ENCODE assay signal across 16 cellular contexts in genomic region chr13:114081761-114082681, GRCh38. TPM values are rescaled to one million over a fixed set of nuclear protein-coding genes. Genes with fewer than 3 reads are reported as not detected.
DNase-seq lines count a peak whose midpoint lies in the region; ATAC-seq and TF ChIP-seq lines count a peak whose summit lies in the region.
"Had no signal": no experiment of that assay in that cellular context is flagged by ENCODE, and none has a peak within 500 bp of the region (broad histone marks: within the 10 kb centered on the region; RNA-seq: fewer than 3 reads in every experiment).

No MANE protein-coding gene starts in this region.

- H4K20me1 ChIP-seq in MM.1S (ENCODE audit: insufficient read depth, low read length) = no peaks in the 10 kb centered on the region

- no peaks in the 10 kb centered on the region for H3K27me3 ChIP-seq in effector memory CD4-positive, alpha-beta T cell (replicated peaks; ENCODE audit: control insufficient read depth, insufficient read depth, low read length, poor library complexity, severe bottlenecking)
- H3K27me3 ChIP-seq in MM.1S (replicated peaks; ENCODE audit: insufficient read depth, low read length) = no peaks in the 10 kb centered on the region

- intact Hi-C loops in left cardiac atrium (cut with DNase I) = no loop called here
- intact Hi-C loops in posterior vena cava (cut with DNase I) = no loop called here

- no peaks in the 10 kb centered on the region for H3F3A ChIP-seq in MM.1S (ENCODE audit: insufficient read depth, low read length)

- no peak for ATAC-seq in left cardiac atrium

- no peak overlapping the region for H3K4me3 ChIP-seq in effector memory CD4-positive, alpha-beta T cell (ENCODE audit: insufficient read depth, low read depth, low read length, poor library complexity, severe bottlenecking)
- H3K4me3 ChIP-seq in MM.1S (ENCODE audit: low read length) = no peak overlapping the region
- H3K4me3 ChIP-seq: coronary artery, esophagus squamous epithelium, lung had no signal

- peaks cover 65% of the 10 kb centered on the region for H3K79me2 ChIP-seq in MM.1S (ENCODE audit: low read length)
- H3K79me2 ChIP-seq: parathyroid adenoma had no signal

- no peak overlapping the region for H3K4me2 ChIP-seq in MM.1S (ENCODE audit: low read depth, low read length)

- H3K27ac ChIP-seq in effector memory CD4-positive, alpha-beta T cell (ENCODE audit: insufficient read depth, low read length, poor library complexity, severe bottlenecking) = no peak overlapping the region
- no peak overlapping the region for H3K27ac ChIP-seq in MM.1S (ENCODE audit: low read length)
- H3K27ac ChIP-seq: coronary artery, esophagus squamous epithelium, parathyroid adenoma had no signal

- DNase-seq in activated CD8-positive, alpha-beta memory T cell treated with anti-CD3 and anti-CD28 coated beads, Interleukin-2, amount 50 U/mL, for 48 hours = peak; percentile 45
- no peak for DNase-seq in activated CD8-positive, alpha-beta memory T cell treated with anti-CD3 and anti-CD28 coated beads, Interleukin-2, amount 50 U/mL, for 4 hours
- DNase-seq in NCI-H1092 (lab: John Stamatoyannopoulos, UW) (peak; percentile 33), left cardiac atrium (peak; percentile 10), posterior vena cava (ENCODE audit: low spot score) (peak; percentile 70), MM.1S (no peak), NCI-H2171 (lab: John Stamatoyannopoulos, UW) (no peak)
- no peak for DNase-seq in effector memory CD4-positive, alpha-beta T cell
- DNase-seq: esophagus squamous epithelium, NCI-H1048, NCI-H526 treated with DMSO at 0.1 percent for 48 hours, T1000, trophoblast cell had no signal

- H3K9me3 ChIP-seq in effector memory CD4-positive, alpha-beta T cell (ENCODE audit: control insufficient read depth, low read length) = no peaks in the 10 kb centered on the region
- H3K9me3 ChIP-seq in MM.1S (replicated peaks; ENCODE audit: insufficient read depth, low read length) = no peaks in the 10 kb centered on the region
- H3K9me3 ChIP-seq: esophagus squamous epithelium had no signal

- H3K9ac ChIP-seq in MM.1S (ENCODE audit: low read length) = no peak overlapping the region
- H3K9ac ChIP-seq: parathyroid adenoma had no signal

- H3K4me1 ChIP-seq in effector memory CD4-positive, alpha-beta T cell (ENCODE audit: control insufficient read depth, insufficient read depth, low read length, poor library complexity, severe bottlenecking) = peaks cover 39% of the 10 kb centered on the region
- no peaks in the 10 kb centered on the region for H3K4me1 ChIP-seq in MM.1S (ENCODE audit: low read length)
- H3K4me1 ChIP-seq: parathyroid adenoma had no signal

- no peak for TF ChIP-seq CTCF in MM.1S (IDR thresholded peaks at IDR 0.05; ENCODE audit: low read length)

- no peak overlapping the region for H2AFZ ChIP-seq in MM.1S (ENCODE audit: low read length)
- H2AFZ ChIP-seq: parathyroid adenoma had no signal

- H3K36me3 ChIP-seq in effector memory CD4-positive, alpha-beta T cell (ENCODE audit: control insufficient read depth, insufficient read depth, low read length) = peaks cover 57% of the 10 kb centered on the region
- no peaks in the 10 kb centered on the region; the same call in 1 of the 2 replicates for H3K36me3 ChIP-seq in MM.1S (replicated peaks; ENCODE audit: insufficient read depth, low read length)
- H3K36me3 ChIP-seq: esophagus squamous epithelium had no signal

- no peaks in the 10 kb centered on the region for H3K9me2 ChIP-seq in MM.1S (replicated peaks; ENCODE audit: insufficient read depth, low read length)

RNA-seq across cellular contexts. Expression of gene RASA3, which starts 50.4 kb away (rescaled TPM):
- 10 to 100 TPM; 19.9 to 20.1 TPM for total RNA-seq in left cardiac atrium
- total RNA-seq in posterior vena cava = 10 to 100 TPM; 28.8 to 30.1 TPM

Comparison
In these comparisons a context has a peak if more than half of its experiments do, and no peak if none do; other contexts are left out.
1. DNase-seq: peak in activated CD8-positive, alpha-beta memory T cell treated with anti-CD3 and anti-CD28 coated beads, Interleukin-2, amount 50 U/mL, for 48 hours (single experiment), NCI-H1092 (single experiment), left cardiac atrium (single experiment) and posterior vena cava (single experiment); none in activated CD8-positive, alpha-beta memory T cell treated with anti-CD3 and anti-CD28 coated beads, Interleukin-2, amount 50 U/mL, for 4 hours (single experiment), effector memory CD4-positive, alpha-beta T cell (0 of 3), MM.1S (single experiment) and NCI-H2171 (single experiment).